Comparison of ENCODE assay signal across 7 cellular contexts in the genomic region with DNA sequence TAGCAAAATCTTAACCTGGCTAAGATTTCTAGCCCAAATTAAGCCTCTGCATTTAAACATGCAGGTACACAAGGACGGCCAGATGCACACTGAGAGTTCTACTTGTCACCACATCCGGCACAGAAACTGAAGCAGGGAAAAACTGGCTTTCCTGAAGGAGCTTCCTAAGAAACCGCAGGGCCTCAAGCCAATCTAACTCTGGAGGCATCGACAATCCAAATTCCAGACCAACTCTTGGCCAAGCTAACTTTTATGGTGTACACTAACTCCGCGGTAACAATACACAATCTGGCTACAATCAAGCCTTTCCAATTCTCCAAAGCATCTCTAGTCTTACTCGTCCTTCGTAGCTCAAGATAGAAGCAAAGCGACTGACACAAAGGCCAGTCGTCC. TPM values are rescaled to one million over a fixed set of nuclear protein-coding genes. Genes with fewer than 3 reads are reported as not detected.
DNase-seq lines count a peak whose midpoint lies in the region; ATAC-seq and TF ChIP-seq lines count a peak whose summit lies in the region.

No MANE protein-coding gene starts in this region.

- no peaks in the 10 kb centered on the region for H3K27me3 ChIP-seq in KMS-11 (ENCODE audit: insufficient read depth, low read depth)
- H3K27me3 ChIP-seq in upper lobe of left lung, result peaks cover 0 to 3% (median 0%) of the 10 kb centered on the region in 4 donors

- WGBS in upper lobe of left lung, 2 donors, result 2 to 3% methylated on average over 10 of the region's 10 CpGs

- peaks cover 35% of the 10 kb centered on the region for H3K79me2 ChIP-seq in KMS-11 (ENCODE audit: insufficient read depth, low read depth)

- H3K4me2 ChIP-seq in KMS-11, result peak overlapping the region; percentile 97

- H3K4me3 ChIP-seq in GM12864 (ENCODE audit: low read depth, low read length), result peak overlapping the region; percentile 79
- no peak overlapping the region for H3K4me3 ChIP-seq in KMS-11 (IDR thresholded peaks at IDR 0.05; ENCODE audit: insufficient read depth, low read depth, low read length)
- H3K4me3 ChIP-seq in upper lobe of left lung, result peak overlapping the region; percentile 68 to 93 (median 77)

- TF ChIP-seq POLR2A in upper lobe of left lung (IDR thresholded peaks at IDR 0.05), result no peak

- H3K27ac ChIP-seq in KMS-11 (peak overlapping the region; percentile 59), upper lobe of left lung (peak overlapping the region; percentile 97 to 98 (median 98))

- peak overlapping the region; percentile 87; the same call in 1 of the 2 replicates for H2AFZ ChIP-seq in KMS-11 (ENCODE audit: low read depth)

- H3K9ac ChIP-seq in KMS-11, result peak overlapping the region; percentile 73; the same call in 1 of the 2 replicates

- ATAC-seq in GM21576 (IDR thresholded peaks at IDR 0.05; ENCODE audit: unreplicated experiment), result peak; percentile 24
- ATAC-seq in upper lobe of left lung (ENCODE audit: low FRiP score in 2 of 2), result no peak

- no peaks in the 10 kb centered on the region for H3K9me3 ChIP-seq in upper lobe of left lung

- H3K36me3 ChIP-seq in KMS-11 (ENCODE audit: insufficient read depth), result no peaks in the 10 kb centered on the region
- H3K36me3 ChIP-seq in upper lobe of left lung, result no peaks in the 10 kb centered on the region

- DNase-seq in GM12864 (ENCODE audit: low read depth), result no peak
- peak; percentile 26 for DNase-seq in amniotic stem cell (lab: John Stamatoyannopoulos, UW)
- DNase-seq in left kidney (ENCODE audit: low read depth, low spot score), result peak; percentile 70
- peak in 1 of 2 donors; percentile 55 for DNase-seq in upper lobe of left lung
- DNase-seq in MV-4-11 (lab: John Stamatoyannopoulos, UW), result no peak

- TF ChIP-seq EP300 in upper lobe of left lung (IDR thresholded peaks at IDR 0.05), result no peak

- TF ChIP-seq CTCF in GM12864 (IDR thresholded peaks at IDR 0.05; ENCODE audit: low read depth, low read length, missing control alignments), result no peak
- no peak for TF ChIP-seq CTCF in KMS-11 (conservative IDR thresholded peaks at IDR 0.05; ENCODE audit: low read depth, low read length)
- TF ChIP-seq CTCF in upper lobe of left lung (IDR thresholded peaks at IDR 0.05), result no peak

- peaks cover 26% of the 10 kb centered on the region for H3K4me1 ChIP-seq in KMS-11 (ENCODE audit: low read depth, poor library complexity, severe bottlenecking)
- H3K4me1 ChIP-seq in upper lobe of left lung, result peaks cover 21 to 35% (median 23%) of the 10 kb centered on the region in 4 donors

- H4K20me1 ChIP-seq in KMS-11 (ENCODE audit: insufficient read depth), result no peaks in the 10 kb centered on the region

RNA-seq across cellular contexts. Expression of a gene that starts 1.2 kb away (rescaled TPM):
- total RNA-seq in upper lobe of left lung, result 10 to 100 TPM; 10.5 to 69.1 (median 14.0) TPM

RNA-seq across cellular contexts. Expression of a gene that starts 36.9 kb away (rescaled TPM):
- total RNA-seq in upper lobe of left lung, result 100 to 1,000 TPM in 4 of 6 donors, 10 to 100 TPM in 2; 39.8 to 177 (median 128) TPM

RNA-seq across cellular contexts. Expression of a gene that starts 46.9 kb away (rescaled TPM):
- total RNA-seq in upper lobe of left lung, result 10 to 100 TPM; 32.5 to 55.3 (median 40.2) TPM

RNA-seq across cellular contexts. Expression of a gene that starts 59.2 kb away (rescaled TPM):
- total RNA-seq in upper lobe of left lung, result 100 to 1,000 TPM in 1 of 6 donors, 10 to 100 TPM in 5; 30.9 to 111 (median 77.6) TPM

Comparison
In these comparisons a context has a peak if more than half of its experiments do, and no peak if none do; other contexts are left out.
1. DNase-seq: peak in amniotic stem cell (single experiment) and left kidney (single experiment); none in GM12864 (single experiment) and MV-4-11 (single experiment).